8 cellular contexts compared by ENCODE assay signal in the genomic region with DNA sequence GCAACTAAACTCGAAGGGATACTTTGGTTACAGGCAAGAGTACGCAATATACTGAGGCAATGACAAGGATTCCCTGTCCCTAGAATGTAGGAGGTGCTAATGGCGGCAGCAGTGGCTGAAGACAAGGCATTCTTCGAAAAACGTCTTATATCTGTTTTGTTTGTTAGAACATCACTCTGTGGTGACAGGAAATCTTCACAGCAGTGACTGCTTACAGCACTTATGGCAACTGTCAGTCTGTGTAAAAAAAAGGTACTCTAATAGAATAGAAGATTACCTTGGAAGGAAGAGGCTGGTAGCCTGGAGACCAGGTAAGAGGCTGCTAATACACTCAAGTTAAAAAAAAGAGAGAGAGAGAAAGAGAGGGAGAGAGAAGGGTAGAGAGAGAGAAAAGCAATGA.
"Had no signal": no experiment of that assay in that cellular context is flagged by ENCODE, and none has a peak within 500 bp of the region (broad histone marks: within the 10 kb centered on the region; RNA-seq: fewer than 3 reads in every experiment).

No MANE protein-coding gene starts in this region.

- H3K27ac ChIP-seq: GM23248 had no signal

- H3K4me2 ChIP-seq: GM23338 had no signal

- H3K36me3 ChIP-seq: HAP-1 had no signal

- H2AFZ ChIP-seq: GM23248, GM23338 had no signal

- DNase-seq: GM23248, GOT3, H7, H9, HCEC 1CT, HFFc6 had no signal

- H3K9ac ChIP-seq: GM23248 had no signal

- H3K4me3 ChIP-seq: GM23248, GM23338, HAP-1 had no signal

- H3K9me3 ChIP-seq: HAP-1 had no signal
